ENCODE assay signal across 19 cellular contexts in the genomic region with DNA sequence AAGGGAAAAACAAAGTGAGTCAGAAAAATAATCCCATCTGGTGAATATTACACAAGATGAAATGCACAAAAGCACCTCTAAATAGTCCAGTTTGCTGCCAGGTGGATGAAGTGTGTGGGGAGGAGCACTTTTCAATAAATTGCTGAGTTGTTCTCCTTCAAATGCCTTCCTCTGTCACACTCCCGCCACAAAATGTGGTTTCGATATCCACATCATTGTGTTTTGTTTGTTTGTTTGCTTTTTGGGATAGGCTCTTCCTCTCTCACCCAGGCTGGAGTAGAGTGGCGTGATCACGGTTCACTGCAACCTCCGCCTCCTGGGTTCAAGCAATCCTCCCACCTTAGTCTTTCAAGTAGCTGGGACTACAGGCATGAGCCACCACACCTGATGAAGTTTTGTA. TPM values are rescaled to one million over a fixed set of nuclear protein-coding genes. Genes with fewer than 3 reads are reported as not detected.
DNase-seq lines count a peak whose midpoint lies in the region; ATAC-seq and TF ChIP-seq lines count a peak whose summit lies in the region.
"Had no signal": no experiment of that assay in that cellular context is flagged by ENCODE, and none has a peak within 500 bp of the region (broad histone marks: within the 10 kb centered on the region; RNA-seq: fewer than 3 reads in every experiment).

No MANE protein-coding gene starts in this region.

- no peak overlapping the region for H3K4me3 ChIP-seq in endodermal cell (ENCODE audit: low read length)
- H3K4me3 ChIP-seq: BLaER1 treated with 17β-estradiol and CSF1 and Interleukin-3, amounts not matched to agents 10 nM and 100 nM; SK-N-MC had no signal

- WGBS in endodermal cell (ENCODE audit: insufficient coverage in 1 of 2, insufficient read length in 1 of 2), 2 experiments: 85% methylated on average over 5 of the region's 5 CpGs; no CpG with 5 or more reads in 1 of the 2 experiments

- no peak overlapping the region for H3K27ac Mint-ChIP-seq in endodermal cell
- H3K27ac Mint-ChIP-seq: CD8-positive, alpha-beta memory T cell; H9 had no signal

- H3K4me1 ChIP-seq in endodermal cell (ENCODE audit: control insufficient read depth, insufficient read depth, low read length): no peaks in the 10 kb centered on the region

- H3K36me3 Mint-ChIP-seq in endodermal cell (ENCODE audit: low read depth): no peaks in the 10 kb centered on the region
- H3K36me3 Mint-ChIP-seq: CD8-positive, alpha-beta memory T cell had no signal

- H3K27ac ChIP-seq in endodermal cell (ENCODE audit: low read depth, low read length): no peak overlapping the region
- H3K27ac ChIP-seq: BLaER1 treated with 17β-estradiol and CSF1 and Interleukin-3, amounts not matched to agents 10 nM and 100 nM; SK-N-MC had no signal

- no peak overlapping the region for H3K9ac ChIP-seq in endodermal cell (ENCODE audit: extremely low read depth, low read length, poor library complexity, severe bottlenecking)
- H3K9ac ChIP-seq: BLaER1 treated with 17β-estradiol and CSF1 and Interleukin-3, amounts not matched to agents 10 nM and 100 nM had no signal

- H3K4me3 Mint-ChIP-seq in endodermal cell: no peak overlapping the region
- H3K4me3 Mint-ChIP-seq: CD8-positive, alpha-beta memory T cell; H9 had no signal

- TF ChIP-seq CTCF in endodermal cell (conservative IDR thresholded peaks at IDR 0.05): no peak

- DNase-seq in NCI-H1436 treated with DMSO at 0.1 percent for 48 hours (lab: John Stamatoyannopoulos, UW) (peak; percentile 41), NCI-H1436 (lab: John Stamatoyannopoulos, UW) (no peak), NCI-H2029 treated with DMSO at 0.1 percent for 48 hours (lab: John Stamatoyannopoulos, UW) (peak; percentile 53), NCI-H69 (lab: John Stamatoyannopoulos, UW) (peak; percentile 28), endodermal cell (peak; percentile 11), pons (ENCODE audit: low spot score) (no peak), T1000 (lab: John Stamatoyannopoulos, UW) (no peak)
- DNase-seq: 8988T; CD8-positive, alpha-beta memory T cell; EL; H9; KBM-7; NCI-H1694; NCI-H526; T-helper 1 cell had no signal

- no peaks in the 10 kb centered on the region for H3K4me1 Mint-ChIP-seq in endodermal cell
- H3K4me1 Mint-ChIP-seq: CD8-positive, alpha-beta memory T cell had no signal

- H3K27me3 Mint-ChIP-seq in endodermal cell (ENCODE audit: insufficient read depth): no peaks in the 10 kb centered on the region

- peaks cover 4% of the 10 kb centered on the region for H3K27me3 ChIP-seq in endodermal cell (ENCODE audit: control insufficient read depth, insufficient read depth, low read length, poor library complexity, severe bottlenecking)
- H3K27me3 ChIP-seq: BLaER1 treated with 17β-estradiol and CSF1 and Interleukin-3, amounts not matched to agents 10 nM and 100 nM had no signal

- ATAC-seq in GM21717 (IDR thresholded peaks at IDR 0.05; ENCODE audit: unreplicated experiment): no peak
- ATAC-seq: Right ventricle myocardium inferior had no signal

- no peaks in the 10 kb centered on the region for H3K36me3 ChIP-seq in endodermal cell (ENCODE audit: control insufficient read depth, insufficient read depth, low read length)
- H3K36me3 ChIP-seq: BLaER1 treated with 17β-estradiol and CSF1 and Interleukin-3, amounts not matched to agents 10 nM and 100 nM had no signal

- H3K9me3 ChIP-seq in endodermal cell (ENCODE audit: control insufficient read depth, low read length): no peaks in the 10 kb centered on the region

- H3K9me3 Mint-ChIP-seq in endodermal cell: no peaks in the 10 kb centered on the region
- H3K9me3 Mint-ChIP-seq: H9 had no signal

RNA-seq across cellular contexts. Expression of a gene that starts 24.6 kb away (rescaled TPM):
- total RNA-seq in endodermal cell: 10 to 100 TPM in 1 of 2 donors, 1 to 10 TPM in 1; 5.2 to 27.8 TPM
- polyA plus RNA-seq in endodermal cell (2013, experiment 1 of 2): 9.4 TPM
- 10.7 TPM for polyA plus RNA-seq in endodermal cell (2013, experiment 2 of 2)
- polyA plus RNA-seq: CD8-positive, alpha-beta memory T cell had no signal

Comparison
In these comparisons a context has a peak if more than half of its experiments do, and no peak if none do; other contexts are left out.
1. DNase-seq: peak in NCI-H1436 treated with DMSO at 0.1 percent for 48 hours (single experiment), NCI-H2029 treated with DMSO at 0.1 percent for 48 hours (single experiment), NCI-H69 (single experiment) and endodermal cell (single experiment); none in NCI-H1436 (single experiment), pons (single experiment) and T1000 (single experiment).